In the genomic region with DNA sequence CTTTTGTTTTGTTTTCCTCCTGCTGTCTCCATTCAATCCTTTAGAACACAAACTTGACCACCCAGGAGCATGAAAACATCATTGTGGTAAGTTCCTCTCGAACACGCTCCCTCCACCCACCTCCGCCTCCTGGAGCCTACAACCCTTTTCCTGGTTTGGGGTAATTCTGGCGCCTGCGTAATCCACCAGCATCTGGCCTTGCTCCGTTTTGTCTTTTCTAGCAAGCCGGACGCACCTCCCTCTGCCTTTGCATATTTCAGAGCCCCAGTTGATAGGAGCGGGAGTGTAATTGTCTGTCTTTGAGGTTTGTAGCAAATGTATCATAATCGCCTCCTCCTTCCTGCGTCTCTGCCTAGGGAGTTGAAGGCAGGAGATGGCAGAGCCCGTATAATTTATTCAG, we compare ENCODE assay signal across 24 cellular contexts.
DNase-seq lines count a peak whose midpoint lies in the region; ATAC-seq, FAIRE-seq and TF ChIP-seq lines count a peak whose summit lies in the region.
"Had no signal": no experiment of that assay in that cellular context is flagged by ENCODE, and none has a peak within 500 bp of the region (broad histone marks: within the 10 kb centered on the region; RNA-seq: fewer than 3 reads in every experiment).

No MANE protein-coding gene starts in this region.

- CTCF ChIA-PET in HepG2 (lab: Yijun Ruan, JAX; ENCODE audit: low intra/inter-chr PET ratio, low total read pairs) (no interaction called here), A673 (lab: Charles Lee) (no interaction called here)

- H3K27ac ChIP-seq in HepG2 (ENCODE audit: extremely low read length, insufficient read depth, low read length) (no peak overlapping the region), right lobe of liver (no peak overlapping the region), colonic mucosa (peak overlapping the region; percentile 8), neural progenitor cell (no peak overlapping the region), A673 (ENCODE audit: low read depth, low read length, poor library complexity, severe bottlenecking) (no peak overlapping the region)
- H3K27ac ChIP-seq: RWPE1, skin epidermis, vagina had no signal

- H3K4me3 Mint-ChIP-seq in neural progenitor cell: no peak overlapping the region
- H3K4me3 Mint-ChIP-seq: activated naive CD4-positive, alpha-beta T cell treated with anti-CD3 and anti-CD28 coated beads for 36 hours; CD8-positive, alpha-beta T cell; naive thymus-derived CD4-positive, alpha-beta T cell had no signal

- in situ Hi-C loops in HepG2 (cut with HindIII; ENCODE audit: extremely low pct_ligation_motif_present, low pct_unique_long_range_greater_than_20kb): no loop called here

- H3K36me3 ChIP-seq in HepG2 (replicated peaks in 1 of 2; ENCODE audit: control insufficient read depth in 1 of 2, insufficient read depth in 2 of 2, low read length in 2 of 2) (peaks cover 62 to 95% of the 10 kb centered on the region in 2 experiments), right lobe of liver (peaks cover 4 to 43% (median 10%) of the 10 kb centered on the region in 4 donors), colonic mucosa (peaks cover 25% of the 10 kb centered on the region), neural progenitor cell (peaks cover 5% of the 10 kb centered on the region), A673 (ENCODE audit: insufficient read depth, low read length, poor library complexity, severe bottlenecking) (no peaks in the 10 kb centered on the region)

- H3K9me3 ChIP-seq in HepG2 (ENCODE audit: low read length) (no peaks in the 10 kb centered on the region), right lobe of liver (no peaks in the 10 kb centered on the region), colonic mucosa (no peaks in the 10 kb centered on the region), neural progenitor cell (ENCODE audit: low read depth) (no peaks in the 10 kb centered on the region), A673 (ENCODE audit: low read depth, low read length, poor library complexity, severe bottlenecking) (no peaks in the 10 kb centered on the region)
- H3K9me3 ChIP-seq: heart left ventricle, vagina had no signal

- no peaks in the 10 kb centered on the region for H3K9me3 Mint-ChIP-seq in neural progenitor cell
- H3K9me3 Mint-ChIP-seq: activated naive CD4-positive, alpha-beta T cell treated with anti-CD3 and anti-CD28 coated beads for 36 hours; CD8-positive, alpha-beta T cell; naive thymus-derived CD4-positive, alpha-beta T cell had no signal

- H3K4me1 Mint-ChIP-seq in neural progenitor cell: peaks cover 32% of the 10 kb centered on the region

- H3K9ac ChIP-seq in HepG2 (ENCODE audit: insufficient read depth, low read depth, low read length): no peak overlapping the region
- H3K9ac ChIP-seq in colonic mucosa (ENCODE audit: low read depth in 2 of 2, low read length in 2 of 2): no peak overlapping the region
- no peak overlapping the region for H3K9ac ChIP-seq in neural progenitor cell

- H2AFZ ChIP-seq in HepG2 (ENCODE audit: low read length): no peak overlapping the region
- no peak overlapping the region for H2AFZ ChIP-seq in neural progenitor cell (replicated peaks)

- TF ChIP-seq CTCF in HepG2 (CRISPR knock-in tag; IDR thresholded peaks at IDR 0.05) (no peak), right lobe of liver (IDR thresholded peaks at IDR 0.05) (no peak), colonic mucosa (IDR thresholded peaks at IDR 0.05) (no peak), neural progenitor cell (IDR thresholded peaks at IDR 0.05) (no peak), A673 (conservative IDR thresholded peaks at IDR 0.05; ENCODE audit: low read depth, low read length) (no peak)

- H3K4me1 ChIP-seq in HepG2 (ENCODE audit: insufficient read depth, low read length): peaks cover 20% of the 10 kb centered on the region
- no peaks in the 10 kb centered on the region for H3K4me1 ChIP-seq in right lobe of liver
- no peaks in the 10 kb centered on the region for H3K4me1 ChIP-seq in colonic mucosa
- peaks cover 8% of the 10 kb centered on the region for H3K4me1 ChIP-seq in neural progenitor cell
- no peaks in the 10 kb centered on the region for H3K4me1 ChIP-seq in A673 (ENCODE audit: insufficient read depth, low read length, poor library complexity, severe bottlenecking)
- H3K4me1 ChIP-seq: vagina had no signal

- H3K27me3 Mint-ChIP-seq in neural progenitor cell (ENCODE audit: insufficient read depth, low read depth): peaks cover 2% of the 10 kb centered on the region
- H3K27me3 Mint-ChIP-seq: naive thymus-derived CD4-positive, alpha-beta T cell had no signal

- FAIRE-seq in HepG2 (lab: Jason Lieb, UNC): no peak

- H3K4me3 ChIP-seq in HepG2 (replicated peaks in 1 of 3; ENCODE audit: insufficient read depth in 1 of 3, low read depth in 2 of 3, low read length in 3 of 3): no peak overlapping the region
- no peak overlapping the region for H3K4me3 ChIP-seq in right lobe of liver
- H3K4me3 ChIP-seq in colonic mucosa: no peak overlapping the region
- H3K4me3 ChIP-seq in neural progenitor cell: no peak overlapping the region
- H3K4me3 ChIP-seq in A673 (ENCODE audit: low read depth, low read length, poor library complexity, severe bottlenecking): no peak overlapping the region
- H3K4me3 ChIP-seq: heart left ventricle, skin epidermis, vagina had no signal

- H3K27me3 ChIP-seq in HepG2 (ENCODE audit: control insufficient read depth in 1 of 2, insufficient read depth in 2 of 2, low read length in 2 of 2) (no peaks in the 10 kb centered on the region), right lobe of liver (no peaks in the 10 kb centered on the region), colonic mucosa (no peaks in the 10 kb centered on the region), neural progenitor cell (no peaks in the 10 kb centered on the region), A673 (replicated peaks; ENCODE audit: insufficient read depth, low read depth, low read length, poor library complexity) (no peaks in the 10 kb centered on the region)
- H3K27me3 ChIP-seq: heart left ventricle, vagina had no signal

- POLR2A ChIA-PET in HepG2 (lab: Yijun Ruan, JAX): no interaction called here
- POLR2A ChIA-PET in A673 (lab: Charles Lee; ENCODE audit: low non-redundant PET): no interaction called here

- H3K79me2 ChIP-seq in HepG2 (ENCODE audit: insufficient read depth, low read length) (no peaks in the 10 kb centered on the region), neural progenitor cell (ENCODE audit: low read depth) (no peaks in the 10 kb centered on the region)

- intact Hi-C loops in HepG2 (cut with micrococcal nuclease; ENCODE audit: unreplicated experiment): no loop called here
- intact Hi-C loops in right lobe of liver (cut with DNase I): no loop called here
- intact Hi-C loops in colonic mucosa (cut with DNase I): no loop called here
- intact Hi-C loops in A673 (cut with micrococcal nuclease; ENCODE audit: unreplicated experiment): no loop called here

- no peak for TF ChIP-seq EP300 in HepG2 (IDR thresholded peaks at IDR 0.05; ENCODE audit: low read depth in 2 of 2, low read length in 2 of 2)
- no peak for TF ChIP-seq EP300 in HepG2 (CRISPR knock-in tag; IDR thresholded peaks at IDR 0.05; ENCODE audit: borderline replicate concordance)

- no peak overlapping the region for H3K4me2 ChIP-seq in HepG2 (ENCODE audit: low read depth, low read length)
- no peak overlapping the region for H3K4me2 ChIP-seq in neural progenitor cell

- 97% methylated on average over 12 of the region's 12 CpGs for WGBS in HepG2 (ENCODE audit: low lambda C conversion rate)
- 84% methylated on average over 12 of the region's 12 CpGs for WGBS in right lobe of liver (ENCODE audit: insufficient coverage, low coverage, low lambda C conversion rate, missing lambda C conversion rate)

- H4K20me1 ChIP-seq in HepG2 (ENCODE audit: insufficient read depth, low read length) (peaks cover 19% of the 10 kb centered on the region; the same call in 1 of the 2 replicates), neural progenitor cell (ENCODE audit: low read depth) (peaks cover 18% of the 10 kb centered on the region)

- DNase-seq in HepG2 (ENCODE audit: low spot score) (no peak), right lobe of liver (no peak), colonic mucosa (no peak), neural progenitor cell (ENCODE audit: low spot score) (no peak), A673 (ENCODE audit: low spot score) (no peak), OCI-M2 (lab: John Stamatoyannopoulos, UW; ENCODE audit: unreplicated experiment) (no peak)
- DNase-seq: ACHN; activated CD4-positive, alpha-beta T cell treated with anti-CD3 and anti-CD28 coated beads for 4 hours; activated CD8-positive, alpha-beta memory T cell treated with anti-CD3 and anti-CD28 coated beads, Interleukin-2, amount 50 U/mL, for 48 hours; activated naive CD4-positive, alpha-beta T cell treated with anti-CD3 and anti-CD28 coated beads for 36 hours; aorta; CD8-positive, alpha-beta T cell; EL; heart left ventricle; KBM-7; MV-4-11; naive thymus-derived CD4-positive, alpha-beta T cell; NCI-H2029 treated with DMSO at 0.1 percent for 48 hours; NCI-H446 treated with DMSO at 0.1 percent for 48 hours had no signal

- ATAC-seq in HepG2 (no peak), right lobe of liver (no peak), GM21367 (IDR thresholded peaks at IDR 0.05; ENCODE audit: unreplicated experiment) (no peak), HG02870 (IDR thresholded peaks at IDR 0.05; ENCODE audit: unreplicated experiment) (no peak)
- ATAC-seq: CD8-positive, alpha-beta T cell; heart left ventricle; naive thymus-derived CD4-positive, alpha-beta T cell had no signal

- H3F3A ChIP-seq in neural progenitor cell (ENCODE audit: low read depth): peaks cover 6% of the 10 kb centered on the region

- peaks cover 28% of the 10 kb centered on the region for H3K36me3 Mint-ChIP-seq in neural progenitor cell

- no peak for TF ChIP-seq POLR2A in HepG2 (IDR thresholded peaks at IDR 0.05; ENCODE audit: insufficient read depth in 1 of 2, low read depth in 2 of 2, low read length in 2 of 2)
- TF ChIP-seq POLR2A in right lobe of liver (IDR thresholded peaks at IDR 0.05): no peak

- no TSS peak for BruUV-seq in HepG2 (replicated peaks; lab: Mats Ljungman, UMichigan)
- no TSS peak for BruUV-seq in A673 (replicated peaks; lab: Mats Ljungman, UMichigan)

- H3K27ac Mint-ChIP-seq in neural progenitor cell: peak overlapping the region; percentile 14
- H3K27ac Mint-ChIP-seq: CD8-positive, alpha-beta T cell had no signal

- no peak for TF ChIP-seq RAD21 in HepG2 (CRISPR knock-in tag; IDR thresholded peaks at IDR 0.05)

TF ChIP-seq in HepG2, 621 proteins besides CTCF, POLR2A, EP300 and RAD21:
- TF ChIP-seq SUZ12 (IDR thresholded peaks at IDR 0.05; ENCODE audit: low read depth, low read length) (no peak), HNRNPK (IDR thresholded peaks at IDR 0.05; ENCODE audit: low read depth, low read length, poor library complexity, severe bottlenecking) (no peak), RBM22 (optimal IDR thresholded peaks at IDR 0.05; ENCODE audit: low read length) (peak; percentile 26)
